In genomic region chr1:246930830-246931548, GRCh38 we compare ENCODE assay signal across 1 cellular context.
TF ChIP-seq lines count a peak whose summit lies in the region.

No MANE protein-coding gene starts in this region.

TF ChIP-seq in HepG2, 621 proteins besides CTCF, POLR2A, EP300 and RAD21 (continued from another document and continues in another):
- no peak for TF ChIP-seq HNF1A (IDR thresholded peaks at IDR 0.05; ENCODE audit: low read depth)
- TF ChIP-seq HNF1A (CRISPR knock-in tag; IDR thresholded peaks at IDR 0.05; ENCODE audit: borderline replicate concordance) = no peak
- TF ChIP-seq ELF3 (CRISPR knock-in tag; IDR thresholded peaks at IDR 0.05) = 0 out of 2 replicates have a peak, but pooled peaks have one; percentile 13
- TF ChIP-seq DR1 (CRISPR knock-in tag; IDR thresholded peaks at IDR 0.05) = no peak
- no peak for TF ChIP-seq ZNF607 (CRISPR knock-in tag; IDR thresholded peaks at IDR 0.05; ENCODE audit: borderline replicate concordance)
- TF ChIP-seq POLR2G (IDR thresholded peaks at IDR 0.05; ENCODE audit: low read depth, low read length) = no peak
- TF ChIP-seq NFIC (IDR thresholded peaks at IDR 0.05; ENCODE audit: low read length) = no peak
- TF ChIP-seq TCF7 (IDR thresholded peaks at IDR 0.05; ENCODE audit: low read depth) = no peak
- 0 out of 2 replicates have a peak, but pooled peaks have one; percentile 41 for TF ChIP-seq ATF3 (CRISPR knock-in tag; IDR thresholded peaks at IDR 0.05)
- TF ChIP-seq ZNF251 (CRISPR knock-in tag; IDR thresholded peaks at IDR 0.05) = no peak
- 0 out of 2 replicates have a peak, but pooled peaks have one; percentile 41 for TF ChIP-seq THRA (CRISPR knock-in tag; IDR thresholded peaks at IDR 0.05; ENCODE audit: borderline replicate concordance)
- no peak for TF ChIP-seq ZNF747 (CRISPR knock-in tag; IDR thresholded peaks at IDR 0.05; ENCODE audit: borderline replicate concordance)
- no peak for TF ChIP-seq ZNF784 (CRISPR knock-in tag; IDR thresholded peaks at IDR 0.05; ENCODE audit: borderline replicate concordance)
- no peak for TF ChIP-seq HIVEP1 (CRISPR knock-in tag; IDR thresholded peaks at IDR 0.05)
- no peak for TF ChIP-seq E2F1 (CRISPR knock-in tag; IDR thresholded peaks at IDR 0.05)
- no peak for TF ChIP-seq SP2 (CRISPR knock-in tag; IDR thresholded peaks at IDR 0.05)
- no peak for TF ChIP-seq NFIB (CRISPR knock-in tag; IDR thresholded peaks at IDR 0.05; ENCODE audit: borderline replicate concordance)
- no peak for TF ChIP-seq SP1 (IDR thresholded peaks at IDR 0.05)
- TF ChIP-seq SP1 (CRISPR knock-in tag; IDR thresholded peaks at IDR 0.05) = no peak
- no peak for TF ChIP-seq ZNF281 (CRISPR knock-in tag; IDR thresholded peaks at IDR 0.05; ENCODE audit: borderline replicate concordance)
- TF ChIP-seq ARID2 (CRISPR knock-in tag; IDR thresholded peaks at IDR 0.05; ENCODE audit: borderline replicate concordance) = no peak
- TF ChIP-seq HOXD1 (CRISPR knock-in tag; IDR thresholded peaks at IDR 0.05) = no peak
- no peak for TF ChIP-seq TP53 (CRISPR knock-in tag; conservative IDR thresholded peaks at IDR 0.05)
- no peak for TF ChIP-seq ONECUT2 (CRISPR knock-in tag; IDR thresholded peaks at IDR 0.05)
- TF ChIP-seq ZNF362 (CRISPR knock-in tag; IDR thresholded peaks at IDR 0.05; ENCODE audit: borderline replicate concordance) = no peak
- no peak for TF ChIP-seq ZNF468 (CRISPR knock-in tag; IDR thresholded peaks at IDR 0.05)
- no peak for TF ChIP-seq ARID5B (CRISPR knock-in tag; IDR thresholded peaks at IDR 0.05)
- 0 out of 2 replicates have a peak, but pooled peaks have one; percentile 12 for TF ChIP-seq ARNT2 (CRISPR knock-in tag; IDR thresholded peaks at IDR 0.05; ENCODE audit: low read depth)
- no peak for TF ChIP-seq MAFF (IDR thresholded peaks at IDR 0.05; ENCODE audit: low read depth, low read length)
- TF ChIP-seq ZNF773 (CRISPR knock-in tag; IDR thresholded peaks at IDR 0.05; ENCODE audit: borderline replicate concordance) = no peak
- TF ChIP-seq ZNF280B (CRISPR knock-in tag; IDR thresholded peaks at IDR 0.05; ENCODE audit: borderline replicate concordance) = no peak; the same call in 1 of the 2 replicates
- TF ChIP-seq ZNF441 (CRISPR knock-in tag; IDR thresholded peaks at IDR 0.05; ENCODE audit: borderline replicate concordance) = peak; percentile 34; the same call in 1 of the 2 replicates
- TF ChIP-seq ZNF496 (CRISPR knock-in tag; IDR thresholded peaks at IDR 0.05; ENCODE audit: insufficient replicate concordance) = no peak
- TF ChIP-seq NFE2L1 (CRISPR knock-in tag; IDR thresholded peaks at IDR 0.05; ENCODE audit: borderline replicate concordance) = no peak
- no peak; the same call in 1 of the 2 replicates for TF ChIP-seq PAX8 (CRISPR knock-in tag; IDR thresholded peaks at IDR 0.05; ENCODE audit: borderline replicate concordance)
- no peak for TF ChIP-seq ZNF652 (CRISPR knock-in tag; IDR thresholded peaks at IDR 0.05; ENCODE audit: borderline replicate concordance, low read depth)
- no peak for TF ChIP-seq FOXP1 (IDR thresholded peaks at IDR 0.05)
- no peak for TF ChIP-seq FOXP1 (CRISPR knock-in tag; IDR thresholded peaks at IDR 0.05)
- TF ChIP-seq PRMT3 (CRISPR knock-in tag; IDR thresholded peaks at IDR 0.05; ENCODE audit: borderline replicate concordance, low read depth) = no peak
- no peak for TF ChIP-seq ZNF260 (CRISPR knock-in tag; IDR thresholded peaks at IDR 0.05; ENCODE audit: borderline replicate concordance, low read depth)
- TF ChIP-seq IRF9 (CRISPR knock-in tag; IDR thresholded peaks at IDR 0.05; ENCODE audit: borderline replicate concordance) = no peak
- TF ChIP-seq ZNF558 (CRISPR knock-in tag; IDR thresholded peaks at IDR 0.05; ENCODE audit: borderline replicate concordance) = 0 out of 2 replicates have a peak, but pooled peaks have one; percentile 34
- TF ChIP-seq ZFP36 (IDR thresholded peaks at IDR 0.05; ENCODE audit: borderline replicate concordance, low read depth, low read length, partially characterized antibody) = no peak
- TF ChIP-seq PLRG1 (conservative IDR thresholded peaks at IDR 0.05) = no peak
- TF ChIP-seq MBD4 (IDR thresholded peaks at IDR 0.05; ENCODE audit: borderline replicate concordance, low read length) = no peak
- TF ChIP-seq CEBPG (CRISPR knock-in tag; IDR thresholded peaks at IDR 0.05) = no peak
- no peak for TF ChIP-seq ZNF124 (CRISPR knock-in tag; IDR thresholded peaks at IDR 0.05)
